In genomic region chr19:16825312-16826168, GRCh38 we compare ENCODE assay signal across 9 cellular contexts. TPM values are rescaled to one million over a fixed set of nuclear protein-coding genes. Genes with fewer than 3 reads are reported as not detected.
DNase-seq lines count a peak whose midpoint lies in the region; ATAC-seq and TF ChIP-seq lines count a peak whose summit lies in the region.
"Had no signal": no experiment of that assay in that cellular context is flagged by ENCODE, and none has a peak within 500 bp of the region (broad histone marks: within the 10 kb centered on the region; RNA-seq: fewer than 3 reads in every experiment).

No MANE protein-coding gene starts in this region.

- DNase-seq in A172 (ENCODE audit: low spot score), result peak; percentile 77
- peak; percentile 68 for DNase-seq in GM23248
- DNase-seq in ovary, result peak; percentile 77 to 81 (median 80)

- H3K9ac ChIP-seq in GM23248, result peak overlapping the region; percentile 52

- intact Hi-C loops in ovary (cut with DNase I), result loop anchor here in 1 of 4 donors (10.0 kb wide), 1 partner anchor 449 kb away; no protein-coding TSS in a partner anchor

- 13 to 18% methylated on average over 14 of the region's 14 CpGs for WGBS in GM23248 (ENCODE audit: low coverage in 1 of 2, low lambda C conversion rate in 2 of 2, missing lambda C conversion rate in 2 of 2), 2 experiments
- 1 to 7% methylated on average over 10 to 14 of the region's 14 CpGs for WGBS in gastroesophageal sphincter (ENCODE audit: low coverage in 1 of 2), 2 donors
- 3 to 4% (median 3%) methylated on average over 14 of the region's 14 CpGs for WGBS in ovary, 3 donors

- H3K27ac ChIP-seq in GM23248 (peak overlapping the region; percentile 34; the same call in 1 of the 2 replicates), gastroesophageal sphincter (peak overlapping the region; percentile 51 to 81 (median 72)), ovary (peak overlapping the region; percentile 48 to 75)
- H3K27ac ChIP-seq: foreskin keratinocyte had no signal

- H3K4me3 ChIP-seq in GM23248 (peak overlapping the region; percentile 62), WI38 (ENCODE audit: low read depth, low read length) (peak overlapping the region; percentile 37), gastroesophageal sphincter (peak overlapping the region; percentile 49 to 51), ovary (peak overlapping the region; percentile 21)

- no peaks in the 10 kb centered on the region for H4K20me1 ChIP-seq in GM23248 (ENCODE audit: insufficient read depth)

- TF ChIP-seq POLR2A in gastroesophageal sphincter (IDR thresholded peaks at IDR 0.05) (no peak), ovary (IDR thresholded peaks at IDR 0.05) (no peak)

- no peaks in the 10 kb centered on the region for H3K36me3 ChIP-seq in GM23248 (ENCODE audit: low read depth)
- no peaks in the 10 kb centered on the region for H3K36me3 ChIP-seq in gastroesophageal sphincter
- no peaks in the 10 kb centered on the region for H3K36me3 ChIP-seq in ovary

- peak overlapping the region; percentile 82 for H2AFZ ChIP-seq in GM23248

- peaks cover 17% of the 10 kb centered on the region for H3F3A ChIP-seq in GM23248 (ENCODE audit: insufficient read depth)

- in situ Hi-C loops in GM23248 (cut with MboI), result no loop called here

- ATAC-seq in gastroesophageal sphincter, result peak; percentile 58
- ATAC-seq in GM18867 (IDR thresholded peaks at IDR 0.05; ENCODE audit: unreplicated experiment), result no peak
- no peak for ATAC-seq in HG03342 (IDR thresholded peaks at IDR 0.05; ENCODE audit: unreplicated experiment)
- ATAC-seq in GM21423 (IDR thresholded peaks at IDR 0.05; ENCODE audit: unreplicated experiment), result no peak

- peaks cover 13% of the 10 kb centered on the region for H3K79me2 ChIP-seq in GM23248 (ENCODE audit: insufficient read depth)

- peak overlapping the region; percentile 82 for H3K4me2 ChIP-seq in GM23248 (ENCODE audit: unreplicated experiment)

- no peaks in the 10 kb centered on the region for H3K9me2 ChIP-seq in GM23248 (ENCODE audit: insufficient read depth)

- H3K9me3 ChIP-seq in GM23248 (ENCODE audit: low read depth) (no peaks in the 10 kb centered on the region), gastroesophageal sphincter (no peaks in the 10 kb centered on the region), ovary (no peaks in the 10 kb centered on the region)

- TF ChIP-seq EP300 in gastroesophageal sphincter (IDR thresholded peaks at IDR 0.05) (no peak), ovary (IDR thresholded peaks at IDR 0.05) (no peak)

- H3K27me3 ChIP-seq in GM23248 (replicated peaks; ENCODE audit: insufficient read depth) (no peaks in the 10 kb centered on the region), gastroesophageal sphincter (no peaks in the 10 kb centered on the region), ovary (no peaks in the 10 kb centered on the region)
- H3K27me3 ChIP-seq: foreskin keratinocyte had no signal

- TF ChIP-seq CTCF in WI38 (IDR thresholded peaks at IDR 0.05; ENCODE audit: low read depth, low read length) (no peak), gastroesophageal sphincter (IDR thresholded peaks at IDR 0.05) (no peak), ovary (IDR thresholded peaks at IDR 0.05) (no peak)

- peaks cover 23% of the 10 kb centered on the region for H3K4me1 ChIP-seq in GM23248 (ENCODE audit: insufficient read depth)
- peaks cover 0 to 38% (median 9%) of the 10 kb centered on the region in 3 donors for H3K4me1 ChIP-seq in gastroesophageal sphincter
- peaks cover 10% of the 10 kb centered on the region for H3K4me1 ChIP-seq in ovary (ENCODE audit: insufficient read depth)

RNA-seq across cellular contexts. Expression of gene SIN3B, which starts 3.7 kb away (rescaled TPM):
- total RNA-seq in A172 (2014; rRNA removed; shearing (Covaris generic)), result 23.9 and 24.7 TPM in 2 replicates
- total RNA-seq in GM23248 (2014; rRNA removed; shearing (Covaris generic)), result 18.7 and 21.0 TPM in 2 replicates
- polyA plus RNA-seq in GM23248 (2016; fragmentation: Nextera tagmentation; extraction: Ambion mirVana), result 11.9 and 14.9 TPM in 2 replicates
- total RNA-seq in gastroesophageal sphincter, result 10 to 100 TPM; 19.7 to 55.7 (median 45.8) TPM
- 10 to 100 TPM; 45.1 to 92.0 (median 68.3) TPM for total RNA-seq in ovary
- polyA plus RNA-seq in ovary, result 10 to 100 TPM; 35.3 to 43.9 TPM
